In the genomic region with DNA sequence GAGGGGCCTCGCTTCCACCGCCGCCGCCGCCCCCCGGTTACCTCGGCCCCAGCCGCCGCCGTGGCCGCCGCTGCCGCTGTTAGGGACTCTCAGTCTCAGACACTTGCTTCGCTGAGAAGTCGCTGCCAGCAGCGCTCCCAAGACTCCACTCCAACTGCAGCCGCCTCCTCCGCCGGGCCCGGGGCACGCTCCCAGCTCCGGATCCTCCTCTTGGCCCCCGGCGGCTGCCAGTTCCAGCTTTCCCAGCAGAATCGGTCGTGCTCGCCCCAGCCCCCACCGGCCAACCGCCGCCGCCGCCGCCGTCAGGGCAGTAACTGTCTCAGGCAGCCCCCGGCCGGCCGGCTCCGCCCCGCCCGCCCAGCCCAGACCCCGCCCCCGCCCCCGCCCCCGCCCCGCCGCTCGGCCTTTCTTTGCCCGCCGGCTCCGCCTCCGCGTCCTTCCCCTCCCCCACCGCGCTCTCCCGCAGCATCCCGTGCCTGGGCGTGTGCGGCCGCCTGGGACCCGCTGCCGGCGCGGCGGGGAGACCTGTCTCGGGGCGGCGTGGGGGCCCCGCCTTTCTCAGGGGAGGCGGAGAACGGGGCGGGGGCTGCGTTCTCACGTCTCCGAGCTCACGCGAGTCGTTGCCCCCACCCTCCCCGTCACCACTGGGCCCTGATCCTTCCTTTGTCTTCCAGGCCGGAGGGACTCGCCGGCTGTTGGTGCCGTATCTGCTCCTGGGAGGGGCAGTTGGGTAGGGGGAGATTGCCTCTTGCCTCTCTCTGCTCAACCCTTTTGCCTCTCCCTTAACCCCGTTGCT, we compare ENCODE assay signal across 1 cellular context.
TF ChIP-seq lines count a peak whose summit lies in the region.

A gene with protein sequence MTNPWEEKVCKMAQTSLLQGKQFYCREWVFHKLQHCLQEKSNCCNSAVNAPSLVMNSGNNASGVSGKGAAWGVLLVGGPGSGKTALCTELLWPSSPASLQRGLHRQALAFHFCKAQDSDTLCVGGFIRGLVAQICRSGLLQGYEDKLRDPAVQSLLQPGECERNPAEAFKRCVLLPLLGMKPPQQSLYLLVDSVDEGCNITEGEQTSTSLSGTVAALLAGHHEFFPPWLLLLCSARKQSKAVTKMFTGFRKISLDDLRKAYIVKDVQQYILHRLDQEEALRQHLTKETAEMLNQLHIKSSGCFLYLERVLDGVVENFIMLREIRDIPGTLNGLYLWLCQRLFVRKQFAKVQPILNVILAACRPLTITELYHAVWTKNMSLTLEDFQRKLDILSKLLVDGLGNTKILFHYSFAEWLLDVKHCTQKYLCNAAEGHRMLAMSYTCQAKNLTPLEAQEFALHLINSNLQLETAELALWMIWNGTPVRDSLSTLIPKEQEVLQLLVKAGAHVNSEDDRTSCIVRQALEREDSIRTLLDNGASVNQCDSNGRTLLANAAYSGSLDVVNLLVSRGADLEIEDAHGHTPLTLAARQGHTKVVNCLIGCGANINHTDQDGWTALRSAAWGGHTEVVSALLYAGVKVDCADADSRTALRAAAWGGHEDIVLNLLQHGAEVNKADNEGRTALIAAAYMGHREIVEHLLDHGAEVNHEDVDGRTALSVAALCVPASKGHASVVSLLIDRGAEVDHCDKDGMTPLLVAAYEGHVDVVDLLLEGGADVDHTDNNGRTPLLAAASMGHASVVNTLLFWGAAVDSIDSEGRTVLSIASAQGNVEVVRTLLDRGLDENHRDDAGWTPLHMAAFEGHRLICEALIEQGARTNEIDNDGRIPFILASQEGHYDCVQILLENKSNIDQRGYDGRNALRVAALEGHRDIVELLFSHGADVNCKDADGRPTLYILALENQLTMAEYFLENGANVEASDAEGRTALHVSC (N-terminal part only) (minus strand): TSS at position 316 of the 796 bp plus-strand sequence. CDS start 2,221 bp downstream, outside the sequence.

TF ChIP-seq in K562, 482 proteins besides CTCF, POLR2A, EP300 and RAD21 (continued from another document and continues in another):
- TF ChIP-seq POLR2G (IDR thresholded peaks at IDR 0.05; ENCODE audit: low read depth, low read length) (peak; percentile 91), ZC3H8 (IDR thresholded peaks at IDR 0.05) (no peak), RB1 (IDR thresholded peaks at IDR 0.05; ENCODE audit: low read depth) (peak; percentile 67; the same call in 1 of the 2 replicates), SRSF7 (optimal IDR thresholded peaks at IDR 0.05; ENCODE audit: low read depth, low read length) (no peak), BACH1 (tag; IDR thresholded peaks at IDR 0.05) (no peak), TCF3 (CRISPR knock-in tag; IDR thresholded peaks at IDR 0.05) (no peak; the same call in 1 of the 2 replicates), ZNF431 (CRISPR knock-in tag; IDR thresholded peaks at IDR 0.05) (no peak), POLR2AphosphoS5 (IDR thresholded peaks at IDR 0.05; ENCODE audit: control insufficient read depth, insufficient read depth, low read depth, low read length) (peak; percentile 65), ESRRB (CRISPR knock-in tag; IDR thresholded peaks at IDR 0.05; ENCODE audit: borderline replicate concordance) (no peak), HDAC6 (IDR thresholded peaks at IDR 0.05; ENCODE audit: low read depth, low read length) (no peak), PHB2 (IDR thresholded peaks at IDR 0.05; ENCODE audit: low read depth) (no peak), NCOA1 (IDR thresholded peaks at IDR 0.05; ENCODE audit: low read depth) (no peak), GATAD2B (IDR thresholded peaks at IDR 0.05; ENCODE audit: borderline replicate concordance) (no peak; the same call in 1 of the 2 replicates), GABPB2 (CRISPR knock-in tag; conservative IDR thresholded peaks at IDR 0.05) (no peak), STAT5A (IDR thresholded peaks at IDR 0.05; ENCODE audit: borderline replicate concordance, low read length) (no peak; the same call in 1 of the 2 replicates), TRIM28 (IDR thresholded peaks at IDR 0.05) (no peak), KLF16 (IDR thresholded peaks at IDR 0.05) (no peak), NFATC3 (IDR thresholded peaks at IDR 0.05) (no peak), ETV1 (tag; conservative IDR thresholded peaks at IDR 0.05; ENCODE audit: low read depth) (no peak), FOXA1 (IDR thresholded peaks at IDR 0.05; ENCODE audit: borderline replicate concordance) (no peak), FOS (IDR thresholded peaks at IDR 0.05; ENCODE audit: extremely low read depth, insufficient read length) (no peak), ZNF696 (CRISPR knock-in tag; conservative IDR thresholded peaks at IDR 0.05) (no peak), ZBTB8A (IDR thresholded peaks at IDR 0.05; ENCODE audit: partially characterized antibody) (no peak), MAZ (CRISPR knock-in tag; conservative IDR thresholded peaks at IDR 0.05 in 1 of 2, IDR thresholded peaks at IDR 0.05 in 1 of 2) (peak; percentile 91 to 93), BRD4 (IDR thresholded peaks at IDR 0.05) (no peak), L3MBTL2 (IDR thresholded peaks at IDR 0.05) (no peak), ZNF586 (CRISPR knock-in tag; conservative IDR thresholded peaks at IDR 0.05) (no peak), CSDE1 (IDR thresholded peaks at IDR 0.05) (no peak), CAMTA2 (CRISPR knock-in tag; conservative IDR thresholded peaks at IDR 0.05) (no peak)
- TF ChIP-seq, protein P1, sequence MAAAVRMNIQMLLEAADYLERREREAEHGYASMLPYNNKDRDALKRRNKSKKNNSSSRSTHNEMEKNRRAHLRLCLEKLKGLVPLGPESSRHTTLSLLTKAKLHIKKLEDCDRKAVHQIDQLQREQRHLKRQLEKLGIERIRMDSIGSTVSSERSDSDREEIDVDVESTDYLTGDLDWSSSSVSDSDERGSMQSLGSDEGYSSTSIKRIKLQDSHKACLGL (CRISPR knock-in tag; IDR thresholded peaks at IDR 0.05; ENCODE audit: borderline replicate concordance, poor library complexity, severe bottlenecking): no peak
- TF ChIP-seq, protein P2, sequence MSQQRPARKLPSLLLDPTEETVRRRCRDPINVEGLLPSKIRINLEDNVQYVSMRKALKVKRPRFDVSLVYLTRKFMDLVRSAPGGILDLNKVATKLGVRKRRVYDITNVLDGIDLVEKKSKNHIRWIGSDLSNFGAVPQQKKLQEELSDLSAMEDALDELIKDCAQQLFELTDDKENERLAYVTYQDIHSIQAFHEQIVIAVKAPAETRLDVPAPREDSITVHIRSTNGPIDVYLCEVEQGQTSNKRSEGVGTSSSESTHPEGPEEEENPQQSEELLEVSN (IDR thresholded peaks at IDR 0.05; ENCODE audit: borderline replicate concordance in 1 of 2, extremely low read depth in 1 of 2, insufficient read depth in 1 of 2, insufficient read length in 1 of 2, low read depth in 1 of 2, low read length in 1 of 2, poor library complexity in 1 of 2, severe bottlenecking in 1 of 2): peak in 1 of 2 experiments; percentile 68
- TF ChIP-seq, protein P3, sequence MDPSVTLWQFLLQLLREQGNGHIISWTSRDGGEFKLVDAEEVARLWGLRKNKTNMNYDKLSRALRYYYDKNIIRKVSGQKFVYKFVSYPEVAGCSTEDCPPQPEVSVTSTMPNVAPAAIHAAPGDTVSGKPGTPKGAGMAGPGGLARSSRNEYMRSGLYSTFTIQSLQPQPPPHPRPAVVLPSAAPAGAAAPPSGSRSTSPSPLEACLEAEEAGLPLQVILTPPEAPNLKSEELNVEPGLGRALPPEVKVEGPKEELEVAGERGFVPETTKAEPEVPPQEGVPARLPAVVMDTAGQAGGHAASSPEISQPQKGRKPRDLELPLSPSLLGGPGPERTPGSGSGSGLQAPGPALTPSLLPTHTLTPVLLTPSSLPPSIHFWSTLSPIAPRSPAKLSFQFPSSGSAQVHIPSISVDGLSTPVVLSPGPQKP (CRISPR knock-in tag; IDR thresholded peaks at IDR 0.05): no peak
- TF ChIP-seq, protein P4, sequence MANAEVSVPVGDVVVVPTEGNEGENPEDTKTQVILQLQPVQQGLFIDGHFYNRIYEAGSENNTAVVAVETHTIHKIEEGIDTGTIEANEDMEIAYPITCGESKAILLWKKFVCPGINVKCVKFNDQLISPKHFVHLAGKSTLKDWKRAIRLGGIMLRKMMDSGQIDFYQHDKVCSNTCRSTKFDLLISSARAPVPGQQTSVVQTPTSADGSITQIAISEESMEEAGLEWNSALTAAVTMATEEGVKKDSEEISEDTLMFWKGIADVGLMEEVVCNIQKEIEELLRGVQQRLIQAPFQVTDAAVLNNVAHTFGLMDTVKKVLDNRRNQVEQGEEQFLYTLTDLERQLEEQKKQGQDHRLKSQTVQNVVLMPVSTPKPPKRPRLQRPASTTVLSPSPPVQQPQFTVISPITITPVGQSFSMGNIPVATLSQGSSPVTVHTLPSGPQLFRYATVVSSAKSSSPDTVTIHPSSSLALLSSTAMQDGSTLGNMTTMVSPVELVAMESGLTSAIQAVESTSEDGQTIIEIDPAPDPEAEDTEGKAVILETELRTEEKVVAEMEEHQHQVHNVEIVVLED (CRISPR knock-in tag; IDR thresholded peaks at IDR 0.05): peak; percentile 55
- TF ChIP-seq, protein P5, sequence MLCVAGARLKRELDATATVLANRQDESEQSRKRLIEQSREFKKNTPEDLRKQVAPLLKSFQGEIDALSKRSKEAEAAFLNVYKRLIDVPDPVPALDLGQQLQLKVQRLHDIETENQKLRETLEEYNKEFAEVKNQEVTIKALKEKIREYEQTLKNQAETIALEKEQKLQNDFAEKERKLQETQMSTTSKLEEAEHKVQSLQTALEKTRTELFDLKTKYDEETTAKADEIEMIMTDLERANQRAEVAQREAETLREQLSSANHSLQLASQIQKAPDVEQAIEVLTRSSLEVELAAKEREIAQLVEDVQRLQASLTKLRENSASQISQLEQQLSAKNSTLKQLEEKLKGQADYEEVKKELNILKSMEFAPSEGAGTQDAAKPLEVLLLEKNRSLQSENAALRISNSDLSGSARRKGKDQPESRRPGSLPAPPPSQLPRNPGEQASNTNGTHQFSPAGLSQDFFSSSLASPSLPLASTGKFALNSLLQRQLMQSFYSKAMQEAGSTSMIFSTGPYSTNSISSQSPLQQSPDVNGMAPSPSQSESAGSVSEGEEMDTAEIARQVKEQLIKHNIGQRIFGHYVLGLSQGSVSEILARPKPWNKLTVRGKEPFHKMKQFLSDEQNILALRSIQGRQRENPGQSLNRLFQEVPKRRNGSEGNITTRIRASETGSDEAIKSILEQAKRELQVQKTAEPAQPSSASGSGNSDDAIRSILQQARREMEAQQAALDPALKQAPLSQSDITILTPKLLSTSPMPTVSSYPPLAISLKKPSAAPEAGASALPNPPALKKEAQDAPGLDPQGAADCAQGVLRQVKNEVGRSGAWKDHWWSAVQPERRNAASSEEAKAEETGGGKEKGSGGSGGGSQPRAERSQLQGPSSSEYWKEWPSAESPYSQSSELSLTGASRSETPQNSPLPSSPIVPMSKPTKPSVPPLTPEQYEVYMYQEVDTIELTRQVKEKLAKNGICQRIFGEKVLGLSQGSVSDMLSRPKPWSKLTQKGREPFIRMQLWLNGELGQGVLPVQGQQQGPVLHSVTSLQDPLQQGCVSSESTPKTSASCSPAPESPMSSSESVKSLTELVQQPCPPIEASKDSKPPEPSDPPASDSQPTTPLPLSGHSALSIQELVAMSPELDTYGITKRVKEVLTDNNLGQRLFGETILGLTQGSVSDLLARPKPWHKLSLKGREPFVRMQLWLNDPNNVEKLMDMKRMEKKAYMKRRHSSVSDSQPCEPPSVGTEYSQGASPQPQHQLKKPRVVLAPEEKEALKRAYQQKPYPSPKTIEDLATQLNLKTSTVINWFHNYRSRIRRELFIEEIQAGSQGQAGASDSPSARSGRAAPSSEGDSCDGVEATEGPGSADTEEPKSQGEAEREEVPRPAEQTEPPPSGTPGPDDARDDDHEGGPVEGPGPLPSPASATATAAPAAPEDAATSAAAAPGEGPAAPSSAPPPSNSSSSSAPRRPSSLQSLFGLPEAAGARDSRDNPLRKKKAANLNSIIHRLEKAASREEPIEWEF (CRISPR knock-in tag; IDR thresholded peaks at IDR 0.05): no peak
- TF ChIP-seq, protein P6, sequence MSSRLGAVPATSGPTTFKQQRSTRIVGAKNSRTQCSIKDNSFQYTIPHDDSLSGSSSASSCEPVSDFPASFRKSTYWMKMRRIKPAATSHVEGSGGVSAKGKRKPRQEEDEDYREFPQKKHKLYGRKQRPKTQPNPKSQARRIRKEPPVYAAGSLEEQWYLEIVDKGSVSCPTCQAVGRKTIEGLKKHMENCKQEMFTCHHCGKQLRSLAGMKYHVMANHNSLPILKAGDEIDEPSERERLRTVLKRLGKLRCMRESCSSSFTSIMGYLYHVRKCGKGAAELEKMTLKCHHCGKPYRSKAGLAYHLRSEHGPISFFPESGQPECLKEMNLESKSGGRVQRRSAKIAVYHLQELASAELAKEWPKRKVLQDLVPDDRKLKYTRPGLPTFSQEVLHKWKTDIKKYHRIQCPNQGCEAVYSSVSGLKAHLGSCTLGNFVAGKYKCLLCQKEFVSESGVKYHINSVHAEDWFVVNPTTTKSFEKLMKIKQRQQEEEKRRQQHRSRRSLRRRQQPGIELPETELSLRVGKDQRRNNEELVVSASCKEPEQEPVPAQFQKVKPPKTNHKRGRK (tag; IDR thresholded peaks at IDR 0.05): no peak
- TF ChIP-seq, protein P7, sequence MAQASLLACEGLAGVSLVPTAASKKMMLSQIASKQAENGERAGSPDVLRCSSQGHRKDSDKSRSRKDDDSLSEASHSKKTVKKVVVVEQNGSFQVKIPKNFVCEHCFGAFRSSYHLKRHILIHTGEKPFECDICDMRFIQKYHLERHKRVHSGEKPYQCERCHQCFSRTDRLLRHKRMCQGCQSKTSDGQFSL (CRISPR knock-in tag; IDR thresholded peaks at IDR 0.05): no peak; the same call in 1 of the 2 replicates
- TF ChIP-seq, protein P7 (tag; IDR thresholded peaks at IDR 0.05): peak in 1 of 2 experiments; percentile 37; a peak in 1 of 4 replicates
- TF ChIP-seq, protein P8, sequence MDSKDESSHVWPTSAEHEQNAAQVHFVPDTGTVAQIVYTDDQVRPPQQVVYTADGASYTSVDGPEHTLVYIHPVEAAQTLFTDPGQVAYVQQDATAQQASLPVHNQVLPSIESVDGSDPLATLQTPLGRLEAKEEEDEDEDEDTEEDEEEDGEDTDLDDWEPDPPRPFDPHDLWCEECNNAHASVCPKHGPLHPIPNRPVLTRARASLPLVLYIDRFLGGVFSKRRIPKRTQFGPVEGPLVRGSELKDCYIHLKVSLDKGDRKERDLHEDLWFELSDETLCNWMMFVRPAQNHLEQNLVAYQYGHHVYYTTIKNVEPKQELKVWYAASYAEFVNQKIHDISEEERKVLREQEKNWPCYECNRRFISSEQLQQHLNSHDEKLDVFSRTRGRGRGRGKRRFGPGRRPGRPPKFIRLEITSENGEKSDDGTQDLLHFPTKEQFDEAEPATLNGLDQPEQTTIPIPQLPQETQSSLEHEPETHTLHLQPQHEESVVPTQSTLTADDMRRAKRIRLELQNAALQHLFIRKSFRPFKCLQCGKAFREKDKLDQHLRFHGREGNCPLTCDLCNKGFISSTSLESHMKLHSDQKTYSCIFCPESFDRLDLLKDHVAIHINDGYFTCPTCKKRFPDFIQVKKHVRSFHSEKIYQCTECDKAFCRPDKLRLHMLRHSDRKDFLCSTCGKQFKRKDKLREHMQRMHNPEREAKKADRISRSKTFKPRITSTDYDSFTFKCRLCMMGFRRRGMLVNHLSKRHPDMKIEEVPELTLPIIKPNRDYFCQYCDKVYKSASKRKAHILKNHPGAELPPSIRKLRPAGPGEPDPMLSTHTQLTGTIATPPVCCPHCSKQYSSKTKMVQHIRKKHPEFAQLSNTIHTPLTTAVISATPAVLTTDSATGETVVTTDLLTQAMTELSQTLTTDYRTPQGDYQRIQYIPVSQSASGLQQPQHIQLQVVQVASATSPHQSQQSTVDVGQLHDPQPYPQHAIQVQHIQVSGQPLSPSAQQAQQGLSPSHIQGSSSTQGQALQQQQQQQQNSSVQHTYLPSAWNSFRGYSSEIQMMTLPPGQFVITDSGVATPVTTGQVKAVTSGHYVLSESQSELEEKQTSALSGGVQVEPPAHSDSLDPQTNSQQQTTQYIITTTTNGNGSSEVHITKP (IDR thresholded peaks at IDR 0.05; ENCODE audit: partially characterized antibody): no peak
